ENCODE assay signal across 16 cellular contexts in genomic region chr1:93171549-93172050, GRCh38. TPM values are rescaled to one million over a fixed set of nuclear protein-coding genes. Genes with fewer than 3 reads are reported as not detected.
DNase-seq lines count a peak whose midpoint lies in the region; ATAC-seq lines count a peak whose summit lies in the region.
"Had no signal": no experiment of that assay in that cellular context is flagged by ENCODE, and none has a peak within 500 bp of the region (broad histone marks: within the 10 kb centered on the region; RNA-seq: fewer than 3 reads in every experiment).

No MANE protein-coding gene starts in this region.

- peaks cover 46% of the 10 kb centered on the region for H3K4me1 Mint-ChIP-seq in activated naive CD4-positive, alpha-beta T cell treated with anti-CD3 and anti-CD28 coated beads for 36 hours (ENCODE audit: low read depth)
- H3K4me1 Mint-ChIP-seq in T-helper 17 cell = peaks cover 46% of the 10 kb centered on the region
- H3K4me1 Mint-ChIP-seq in dendritic cell treated with granulocyte-macrophage colony-stimulating factor and Interleukin-4, amounts not matched to agents 40 ng/mL and 50 ng/mL, for 4 days (ENCODE audit: low read depth) = peaks cover 70% of the 10 kb centered on the region
- peaks cover 63% of the 10 kb centered on the region for H3K4me1 Mint-ChIP-seq in stimulated activated naive CD8-positive, alpha-beta T cell treated with anti-CD3 and anti-CD28 coated beads, Interleukin-15, Interleukin-2, amounts not matched to agents 100 ng/mL and 50 ng/mL, for 24 hours (ENCODE audit: low read depth)

- H3K36me3 Mint-ChIP-seq in activated naive CD4-positive, alpha-beta T cell treated with anti-CD3 and anti-CD28 coated beads for 36 hours (ENCODE audit: low read depth) = peaks cover 35% of the 10 kb centered on the region
- peaks cover 7% of the 10 kb centered on the region for H3K36me3 Mint-ChIP-seq in T-helper 17 cell (ENCODE audit: low read depth)
- H3K36me3 Mint-ChIP-seq in dendritic cell treated with granulocyte-macrophage colony-stimulating factor and Interleukin-4, amounts not matched to agents 40 ng/mL and 50 ng/mL, for 4 days (ENCODE audit: low read depth) = peaks cover 68% of the 10 kb centered on the region
- H3K36me3 Mint-ChIP-seq in stimulated activated naive CD8-positive, alpha-beta T cell treated with anti-CD3 and anti-CD28 coated beads, Interleukin-15, Interleukin-2, amounts not matched to agents 100 ng/mL and 50 ng/mL, for 24 hours (ENCODE audit: low read depth) = peaks cover 62% of the 10 kb centered on the region

- no peak for ATAC-seq in T-helper 17 cell

- H3K9me3 Mint-ChIP-seq in activated naive CD4-positive, alpha-beta T cell treated with anti-CD3 and anti-CD28 coated beads for 36 hours = peaks cover 7% of the 10 kb centered on the region
- peaks cover 15% of the 10 kb centered on the region for H3K9me3 Mint-ChIP-seq in dendritic cell treated with granulocyte-macrophage colony-stimulating factor and Interleukin-4, amounts not matched to agents 40 ng/mL and 50 ng/mL, for 4 days
- H3K9me3 Mint-ChIP-seq in stimulated activated naive CD8-positive, alpha-beta T cell treated with anti-CD3 and anti-CD28 coated beads, Interleukin-15, Interleukin-2, amounts not matched to agents 100 ng/mL and 50 ng/mL, for 24 hours = peaks cover 11% of the 10 kb centered on the region

- intact Hi-C loops in activated naive CD4-positive, alpha-beta T cell treated with anti-CD3 and anti-CD28 coated beads for 36 hours (cut with micrococcal nuclease) = loop anchor here (1.0 kb wide), 1 partner anchor 8 kb away; no protein-coding TSS in a partner anchor
- intact Hi-C loops in dendritic cell treated with granulocyte-macrophage colony-stimulating factor and Interleukin-4, amounts not matched to agents 40 ng/mL and 50 ng/mL, for 4 days (cut with micrococcal nuclease) = no loop called here
- intact Hi-C loops in posterior vena cava (cut with DNase I) = no loop called here

- H3K27ac Mint-ChIP-seq in activated naive CD4-positive, alpha-beta T cell treated with anti-CD3 and anti-CD28 coated beads for 36 hours = no peak overlapping the region
- peak overlapping the region; percentile 79 for H3K27ac Mint-ChIP-seq in T-helper 17 cell
- H3K27ac Mint-ChIP-seq in dendritic cell treated with granulocyte-macrophage colony-stimulating factor and Interleukin-4, amounts not matched to agents 40 ng/mL and 50 ng/mL, for 4 days = peak overlapping the region; percentile 69
- H3K27ac Mint-ChIP-seq in stimulated activated naive CD8-positive, alpha-beta T cell treated with anti-CD3 and anti-CD28 coated beads, Interleukin-15, Interleukin-2, amounts not matched to agents 100 ng/mL and 50 ng/mL, for 24 hours = peak overlapping the region; percentile 81

- CTCF ChIA-PET in activated naive CD4-positive, alpha-beta T cell treated with anti-CD3 and anti-CD28 coated beads for 36 hours (lab: Charles Lee) = interaction anchor here (1.7 kb wide), 1 partner anchor 177 kb away, joined by 7 read pairs; no protein-coding TSS in a partner anchor

- H3K9me3 ChIP-seq in T-helper 17 cell (ENCODE audit: control insufficient read depth, low read length, poor library complexity, severe bottlenecking) = no peaks in the 10 kb centered on the region

- no peak for DNase-seq in activated naive CD4-positive, alpha-beta T cell treated with anti-CD3 and anti-CD28 coated beads for 36 hours
- no peak for DNase-seq in activated naive CD4-positive, alpha-beta T cell treated with anti-CD3 and anti-CD28 coated beads, Interleukin-2, amount 50 U/mL, for 16 hours
- DNase-seq in T-helper 17 cell (no peak), posterior vena cava (ENCODE audit: low spot score) (no peak)
- no peak for DNase-seq in stimulated activated CD4-positive, alpha-beta T cell treated with anti-CD3 and anti-CD28 coated beads, Interleukin-1b, Interleukin-23, amount 100 ng/mL, for 48 hours
- DNase-seq in central memory CD4-positive, alpha-beta T cell = no peak
- DNase-seq: DMS53, foreskin melanocyte, mesendoderm, MV-4-11, NCI-H2107, posterior cingulate gyrus, tibial artery had no signal

- peak overlapping the region; percentile 76 for H3K4me3 Mint-ChIP-seq in activated naive CD4-positive, alpha-beta T cell treated with anti-CD3 and anti-CD28 coated beads for 36 hours
- H3K4me3 Mint-ChIP-seq in T-helper 17 cell = peak overlapping the region; percentile 89
- H3K4me3 Mint-ChIP-seq in dendritic cell treated with granulocyte-macrophage colony-stimulating factor and Interleukin-4, amounts not matched to agents 40 ng/mL and 50 ng/mL, for 4 days = peak overlapping the region; percentile 63
- H3K4me3 Mint-ChIP-seq in stimulated activated naive CD8-positive, alpha-beta T cell treated with anti-CD3 and anti-CD28 coated beads, Interleukin-15, Interleukin-2, amounts not matched to agents 100 ng/mL and 50 ng/mL, for 24 hours = peak overlapping the region; percentile 82

- no peaks in the 10 kb centered on the region for H3K27me3 Mint-ChIP-seq in activated naive CD4-positive, alpha-beta T cell treated with anti-CD3 and anti-CD28 coated beads for 36 hours (ENCODE audit: low read depth)
- no peaks in the 10 kb centered on the region for H3K27me3 Mint-ChIP-seq in T-helper 17 cell
- no peaks in the 10 kb centered on the region for H3K27me3 Mint-ChIP-seq in dendritic cell treated with granulocyte-macrophage colony-stimulating factor and Interleukin-4, amounts not matched to agents 40 ng/mL and 50 ng/mL, for 4 days
- H3K27me3 Mint-ChIP-seq in stimulated activated naive CD8-positive, alpha-beta T cell treated with anti-CD3 and anti-CD28 coated beads, Interleukin-15, Interleukin-2, amounts not matched to agents 100 ng/mL and 50 ng/mL, for 24 hours = no peaks in the 10 kb centered on the region
- H3K27me3 Mint-ChIP-seq: brain had no signal

RNA-seq across cellular contexts. Expression of gene TMED5, which starts 8.6 kb away (rescaled TPM):
- total RNA-seq in activated naive CD4-positive, alpha-beta T cell treated with anti-CD3 and anti-CD28 coated beads for 36 hours = 10 to 100 TPM; 27.8 to 28.2 TPM
- 10 to 100 TPM; 47.6 to 55.1 TPM for total RNA-seq in T-helper 17 cell
- 10 to 100 TPM; 38.4 to 67.5 TPM for total RNA-seq in posterior vena cava

RNA-seq across cellular contexts. Expression of gene CCDC18, which starts 8.9 kb away (rescaled TPM):
- 10 to 100 TPM; 16.2 to 16.4 TPM for total RNA-seq in activated naive CD4-positive, alpha-beta T cell treated with anti-CD3 and anti-CD28 coated beads for 36 hours
- 10 to 100 TPM in 1 of 2 donors, 1 to 10 TPM in 1; 8.3 to 11.5 TPM for total RNA-seq in T-helper 17 cell
- 1 to 10 TPM; 5.6 to 7.2 TPM for total RNA-seq in posterior vena cava
